Comparison of ENCODE assay signal across 8 cellular contexts in genomic region chr4:54092405-54092759, GRCh38. TPM values are rescaled to one million over a fixed set of nuclear protein-coding genes. Genes with fewer than 3 reads are reported as not detected.
DNase-seq lines count a peak whose midpoint lies in the region; ATAC-seq, FAIRE-seq and TF ChIP-seq lines count a peak whose summit lies in the region.

No MANE protein-coding gene starts in this region.

- no peak for ATAC-seq in HG02884 (IDR thresholded peaks at IDR 0.05; ENCODE audit: unreplicated experiment)
- ATAC-seq in HG02840 (IDR thresholded peaks at IDR 0.05; ENCODE audit: low FRiP score, unreplicated experiment): no peak
- no peak for ATAC-seq in GM18873 (IDR thresholded peaks at IDR 0.05; ENCODE audit: low FRiP score, unreplicated experiment)

- intact Hi-C loops in thyroid gland (cut with DNase I): no loop called here

- H4K20me1 ChIP-seq in fibroblast of lung (ENCODE audit: control insufficient read depth, extremely low read depth, insufficient read depth, low read length): no peaks in the 10 kb centered on the region

- no peaks in the 10 kb centered on the region for H3K36me3 ChIP-seq in SK-N-MC (ENCODE audit: insufficient read depth, low read length)
- H3K36me3 ChIP-seq in fibroblast of lung (ENCODE audit: control insufficient read depth, insufficient read depth, low read length): no peaks in the 10 kb centered on the region
- H3K36me3 ChIP-seq in rectal smooth muscle tissue (ENCODE audit: control insufficient read depth, insufficient read depth, low read length): no peaks in the 10 kb centered on the region
- no peaks in the 10 kb centered on the region for H3K36me3 ChIP-seq in thyroid gland

- H3K27ac ChIP-seq in SK-N-MC (no peak overlapping the region), fibroblast of lung (ENCODE audit: insufficient read depth, low read length) (no peak overlapping the region), rectal smooth muscle tissue (ENCODE audit: low read depth, low read length) (no peak overlapping the region), thyroid gland (no peak overlapping the region)

- TF ChIP-seq CTCF in fibroblast of lung (conservative IDR thresholded peaks at IDR 0.05 in 1 of 2, IDR thresholded peaks at IDR 0.05 in 1 of 2; ENCODE audit: low read depth in 1 of 2, low read length in 2 of 2) (no peak), thyroid gland (IDR thresholded peaks at IDR 0.05) (no peak)

- FAIRE-seq in GM12892 (lab: Jason Lieb, UNC): peak; percentile 30

- 21 to 30% methylated on average over 5 to 6 of the region's 6 CpGs for WGBS in thyroid gland, 2 donors

- H3K4me2 ChIP-seq in fibroblast of lung (ENCODE audit: extremely low read depth, insufficient read depth, low read length): peak overlapping the region; percentile 100

- H3K27me3 ChIP-seq in fibroblast of lung (ENCODE audit: control insufficient read depth, insufficient read depth, low read length) (peaks cover 2% of the 10 kb centered on the region), rectal smooth muscle tissue (ENCODE audit: control insufficient read depth, insufficient read depth, low read length) (peaks cover 21% of the 10 kb centered on the region), thyroid gland (peaks cover 38% of the 10 kb centered on the region)

- TF ChIP-seq POLR2A in GM12892 (IDR thresholded peaks at IDR 0.05; ENCODE audit: low read depth, low read length) (no peak), thyroid gland (IDR thresholded peaks at IDR 0.05) (no peak)

- no peak for DNase-seq in GM12892 (ENCODE audit: insufficient read length)
- no peak for DNase-seq in SK-N-MC (ENCODE audit: low read depth, low spot score)
- no peak for DNase-seq in fibroblast of lung (ENCODE audit: low read depth in 2 of 2)
- no peak for DNase-seq in thyroid gland

- H3K9ac ChIP-seq in SK-N-MC (ENCODE audit: insufficient read length): no peak overlapping the region
- no peak overlapping the region for H3K9ac ChIP-seq in fibroblast of lung (ENCODE audit: insufficient read depth, low read length)
- no peak overlapping the region for H3K9ac ChIP-seq in rectal smooth muscle tissue (ENCODE audit: low read length)

- H3K4me1 ChIP-seq in fibroblast of lung (ENCODE audit: control insufficient read depth, extremely low read depth, insufficient read depth, low read length) (peaks cover 6% of the 10 kb centered on the region), rectal smooth muscle tissue (ENCODE audit: control insufficient read depth, insufficient read depth, low read length) (peaks cover 7% of the 10 kb centered on the region), thyroid gland (peaks cover 4 to 9% of the 10 kb centered on the region in 2 donors)

- no peaks in the 10 kb centered on the region for H3K79me2 ChIP-seq in fibroblast of lung (ENCODE audit: control insufficient read depth, insufficient read depth, low read length)

- H3K4me3 ChIP-seq in SK-N-MC (peak overlapping the region; percentile 81), fibroblast of lung (replicated peaks in 1 of 4; ENCODE audit: control extremely low read depth in 1 of 4, insufficient read depth in 1 of 4, low read depth in 3 of 4, low read length in 4 of 4) (peak overlapping the region; percentile 57 to 74 (median 69)), rectal smooth muscle tissue (ENCODE audit: low read length) (peak overlapping the region; percentile 89), thyroid gland (replicated peaks in 1 of 3) (peak overlapping the region in 1 of 3 donors; percentile 26)

- H2AFZ ChIP-seq in fibroblast of lung (ENCODE audit: low read length): no peak overlapping the region

- no peaks in the 10 kb centered on the region for H3K9me3 ChIP-seq in SK-N-MC (ENCODE audit: low read depth, low read length)
- H3K9me3 ChIP-seq in fibroblast of lung (ENCODE audit: control insufficient read depth, insufficient read depth, low read depth, low read length): no peaks in the 10 kb centered on the region
- H3K9me3 ChIP-seq in thyroid gland: no peaks in the 10 kb centered on the region

RNA-seq across cellular contexts. Expression of gene GSX2, which starts 7.6 kb away (rescaled TPM):
- polyA plus RNA-seq in GM12892 (2012; ENCODE audit: missing spikeins): not detected
- total RNA-seq in fibroblast of lung: 0.33 TPM in 1 of 2 replicates, not detected in the other
- polyA plus RNA-seq in fibroblast of lung: 0.05 and 0.15 TPM in 2 replicates
- polyA plus RNA-seq in fibroblast of lung (2012): 0.25 and 0.29 TPM in 2 replicates
- not detected in 2 replicates for polyA minus RNA-seq in fibroblast of lung (ENCODE audit: low replicate concordance)
- not detected for total RNA-seq in thyroid gland

RNA-seq across cellular contexts. Expression of gene CHIC2, which starts 28.0 kb away (rescaled TPM):
- 9.0 TPM for polyA plus RNA-seq in GM12892 (2012; ENCODE audit: missing spikeins)
- total RNA-seq in fibroblast of lung: 48.8 and 52.0 TPM in 2 replicates
- 32.1 and 39.4 TPM in 2 replicates for polyA plus RNA-seq in fibroblast of lung
- 22.7 and 29.0 TPM in 2 replicates for polyA plus RNA-seq in fibroblast of lung (2012)
- polyA minus RNA-seq in fibroblast of lung (ENCODE audit: low replicate concordance): 0.82 and 3.2 TPM in 2 replicates
- total RNA-seq in thyroid gland: 10 to 100 TPM; 31.3 to 42.7 (median 33.0) TPM
